9 cellular contexts compared by ENCODE assay signal in the genomic region with DNA sequence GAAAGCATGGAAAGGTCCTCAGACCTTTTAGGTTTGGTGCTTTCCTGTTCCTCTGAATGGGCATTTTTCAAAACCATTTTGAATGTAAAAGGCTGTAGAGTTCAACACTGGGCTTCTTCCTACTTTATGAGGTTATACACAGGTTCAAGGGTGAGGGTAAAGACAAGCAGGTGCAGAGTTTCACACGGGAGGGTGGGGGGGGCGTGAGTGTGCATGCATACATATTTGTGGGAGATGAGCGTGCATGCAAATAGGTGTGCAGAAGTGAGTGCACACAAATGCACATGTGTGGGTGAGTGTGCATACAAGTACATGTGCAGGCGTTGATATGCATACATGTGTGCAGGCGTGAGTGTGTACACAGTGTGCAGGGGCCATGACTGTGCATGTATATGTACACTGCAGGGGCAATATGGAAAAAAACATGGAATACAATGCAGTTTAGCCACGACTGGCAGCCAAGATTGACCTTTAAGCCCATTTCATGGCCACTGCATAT.
DNase-seq lines count a peak whose midpoint lies in the region; ATAC-seq lines count a peak whose summit lies in the region.
"Had no signal": no experiment of that assay in that cellular context is flagged by ENCODE, and none has a peak within 500 bp of the region (broad histone marks: within the 10 kb centered on the region; RNA-seq: fewer than 3 reads in every experiment).

No MANE protein-coding gene starts in this region.

- H3K36me3 Mint-ChIP-seq in CD4-positive, alpha-beta memory T cell = peaks cover 4 to 8% of the 10 kb centered on the region in 2 donors

- H3K4me3 ChIP-seq in CD4-positive, alpha-beta memory T cell (ENCODE audit: low read length in 2 of 2) = peak overlapping the region; percentile 3 to 24
- H3K4me3 ChIP-seq in endocrine pancreas (ENCODE audit: control insufficient read depth, insufficient read depth, low read length) = peak overlapping the region; percentile 56
- H3K4me3 ChIP-seq: uterus had no signal

- no peaks in the 10 kb centered on the region for H3K9me3 ChIP-seq in CD4-positive, alpha-beta memory T cell (ENCODE audit: control insufficient read depth in 1 of 2, low read length in 2 of 2)
- no peaks in the 10 kb centered on the region for H3K9me3 ChIP-seq in endocrine pancreas (ENCODE audit: control insufficient read depth, low read length)
- H3K9me3 ChIP-seq: uterus had no signal

- H3K4me3 Mint-ChIP-seq in CD4-positive, alpha-beta memory T cell = peak overlapping the region; percentile 73 to 92 (median 84)

- CTCF ChIA-PET in CD4-positive, alpha-beta memory T cell (lab: Charles Lee; ENCODE audit: partially characterized antibody) = interaction anchor here (1.0 to 3.8 kb wide), 7 partner anchors 11 to 342 kb away, joined by 3 to 47 read pairs (median 5); a partner anchor contains a TSS

- POLR2A ChIA-PET in CD4-positive, alpha-beta memory T cell (lab: Charles Lee; ENCODE audit: partially characterized antibody) = interaction anchor here (0.6 to 2.1 kb wide), 12 partner anchors 12 to 340 kb away, joined by 3 to 13 read pairs (median 4); a partner anchor contains a TSS

- H3K36me3 ChIP-seq in CD4-positive, alpha-beta memory T cell (ENCODE audit: insufficient read depth, low read length) = no peaks in the 10 kb centered on the region
- H3K36me3 ChIP-seq in endocrine pancreas (ENCODE audit: control insufficient read depth, insufficient read depth, low read length) = no peaks in the 10 kb centered on the region
- H3K36me3 ChIP-seq: uterus had no signal

- no peaks in the 10 kb centered on the region for H3K27me3 ChIP-seq in CD4-positive, alpha-beta memory T cell (ENCODE audit: insufficient read depth, low read length)
- H3K27me3 ChIP-seq in endocrine pancreas (ENCODE audit: control insufficient read depth, insufficient read depth, low read length) = no peaks in the 10 kb centered on the region
- H3K27me3 ChIP-seq: uterus had no signal

- intact Hi-C loops in CD4-positive, alpha-beta memory T cell (cut with micrococcal nuclease) = loop anchor here (2.0 kb wide), 2 partner anchors 13 to 59 kb away; no protein-coding TSS in a partner anchor

- peaks cover 51% of the 10 kb centered on the region for H3K4me1 ChIP-seq in CD4-positive, alpha-beta memory T cell (ENCODE audit: insufficient read depth, low read length)
- peaks cover 11% of the 10 kb centered on the region for H3K4me1 ChIP-seq in endocrine pancreas (ENCODE audit: control insufficient read depth, insufficient read depth, low read length)

- H3K27ac Mint-ChIP-seq in CD4-positive, alpha-beta memory T cell = peak overlapping the region; percentile 92 to 99 (median 99)

- peak overlapping the region; percentile 69 for H3K27ac ChIP-seq in CD4-positive, alpha-beta memory T cell (ENCODE audit: low read depth, low read length)

- peak; percentile 9 for ATAC-seq in GM21360 (IDR thresholded peaks at IDR 0.05; ENCODE audit: unreplicated experiment)
- ATAC-seq in HG03469 (IDR thresholded peaks at IDR 0.05; ENCODE audit: unreplicated experiment) = peak; percentile 3
- ATAC-seq in esophagus mucosa = no peak

- no peak for DNase-seq in CD4-positive, alpha-beta memory T cell
- DNase-seq in DMS79 treated with DMSO at 0.1 percent for 48 hours (lab: John Stamatoyannopoulos, UW) (no peak), GM19238 (ENCODE audit: insufficient read length, low spot score) (no peak), NCI-H1436 treated with DMSO at 0.1 percent for 48 hours (lab: John Stamatoyannopoulos, UW) (no peak)
- DNase-seq: uterus had no signal

- H3K4me1 Mint-ChIP-seq in CD4-positive, alpha-beta memory T cell = peaks cover 56 to 73% (median 59%) of the 10 kb centered on the region in 4 donors

- no peak overlapping the region for H3K9ac ChIP-seq in endocrine pancreas (ENCODE audit: control insufficient read depth, insufficient read depth, low read length)

- no peaks in the 10 kb centered on the region for H3K27me3 Mint-ChIP-seq in CD4-positive, alpha-beta memory T cell

- no peaks in the 10 kb centered on the region for H3K9me3 Mint-ChIP-seq in CD4-positive, alpha-beta memory T cell
